Comparison of ENCODE assay signal across 9 cellular contexts in the genomic region with DNA sequence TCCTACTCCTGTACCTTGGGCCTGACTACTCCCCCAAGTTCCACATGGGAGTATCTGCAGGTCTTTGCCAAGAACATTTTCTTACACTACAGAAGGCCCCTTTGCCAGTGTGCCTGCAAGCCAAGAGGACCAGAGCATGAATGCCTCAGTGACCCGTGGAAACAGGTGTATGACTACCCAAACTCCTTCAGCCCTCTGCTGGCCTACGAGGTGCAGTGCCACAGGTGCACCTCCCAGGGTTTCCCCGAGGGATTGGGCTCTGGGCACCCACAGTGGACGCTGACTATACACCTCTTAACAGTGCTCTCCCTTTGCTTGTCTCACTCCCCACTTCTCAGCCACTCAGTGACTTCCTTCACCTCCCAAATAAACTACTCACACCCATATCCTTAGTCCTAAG.
DNase-seq lines count a peak whose midpoint lies in the region; ATAC-seq and TF ChIP-seq lines count a peak whose summit lies in the region.
"Had no signal": no experiment of that assay in that cellular context is flagged by ENCODE, and none has a peak within 500 bp of the region (broad histone marks: within the 10 kb centered on the region; RNA-seq: fewer than 3 reads in every experiment).

No MANE protein-coding gene starts in this region.

- no peaks in the 10 kb centered on the region for H3K27me3 ChIP-seq in left lung

- peaks cover 6 to 7% of the 10 kb centered on the region in 2 donors for H3K4me1 ChIP-seq in left lung

- H3K9me3 ChIP-seq in left lung, result no peaks in the 10 kb centered on the region

- peak; percentile 32 for DNase-seq in stimulated activated CD4-positive, alpha-beta T cell treated with anti-CD3 and anti-CD28 coated beads, Interleukin-15, amount 100 ng/mL, for 24 hours
- DNase-seq in stimulated activated CD4-positive, alpha-beta T cell treated with anti-CD3 and anti-CD28 coated beads, Interleukin-4, amount 100 ng/mL, for 4 hours, result no peak
- no peak for DNase-seq in left lung
- DNase-seq in GDM1 (lab: John Stamatoyannopoulos, UW), result no peak
- DNase-seq in NCI-H524 treated with DMSO at 0.1 percent for 48 hours (lab: John Stamatoyannopoulos, UW), result no peak
- DNase-seq: GF-D8 had no signal

- H3K27ac ChIP-seq in adipose tissue (ENCODE audit: low read depth, low read length), result peak overlapping the region; percentile 24
- H3K27ac ChIP-seq in left lung, result peak overlapping the region in 1 of 2 donors; percentile 70

- H3K36me3 ChIP-seq in left lung, result no peaks in the 10 kb centered on the region

- intact Hi-C loops in left lung (cut with DNase I), result no loop called here

- H3K4me3 ChIP-seq in left lung, result no peak overlapping the region

- peak; percentile 22 to 53 for TF ChIP-seq CTCF in left lung (IDR thresholded peaks at IDR 0.05)

- 49 to 64% (median 56%) methylated on average over 4 of the region's 4 CpGs for WGBS in adipose tissue, 3 donors

- ATAC-seq in left lung (peak; percentile 86), GM21526 (IDR thresholded peaks at IDR 0.05; ENCODE audit: low FRiP score, unreplicated experiment) (no peak), HG03108 (IDR thresholded peaks at IDR 0.05; ENCODE audit: unreplicated experiment) (no peak)
